Comparison of ENCODE assay signal across 2 cellular contexts in the genomic region with DNA sequence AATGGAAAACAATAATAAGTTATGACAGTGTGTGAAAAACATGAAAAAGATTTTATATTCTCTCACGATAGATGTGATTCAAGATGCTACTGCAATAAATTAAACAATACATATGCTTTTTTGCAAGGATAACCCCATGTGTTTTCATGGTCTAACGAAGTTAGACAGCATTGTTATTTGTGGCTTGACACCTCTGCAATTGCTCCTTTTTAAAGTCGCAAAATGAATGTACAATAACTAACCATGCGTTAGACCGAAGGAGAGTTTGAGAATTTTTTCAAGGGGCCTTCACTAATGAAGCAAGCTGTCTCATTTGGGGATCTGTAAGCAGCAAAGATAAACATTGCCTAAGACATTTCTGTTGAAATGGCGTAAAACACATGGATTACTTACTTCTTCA.
A peak's percentile ranks its signal among the peaks of the same experiment; 100 is the strongest.
ATAC-seq lines count a peak whose summit lies in the region.

No MANE protein-coding gene starts in this region.

- ATAC-seq in GM18867 (IDR thresholded peaks at IDR 0.05; ENCODE audit: unreplicated experiment) (peak; percentile 52), HG02610 (IDR thresholded peaks at IDR 0.05; ENCODE audit: unreplicated experiment) (peak; percentile 61)
